26 cellular contexts compared by ENCODE assay signal in genomic region chr1:100183370-100183769, GRCh38. TPM values are rescaled to one million over a fixed set of nuclear protein-coding genes. Genes with fewer than 3 reads are reported as not detected.
"Had no signal": no experiment of that assay in that cellular context is flagged by ENCODE, and none has a peak within 500 bp of the region (broad histone marks: within the 10 kb centered on the region; RNA-seq: fewer than 3 reads in every experiment).

No MANE protein-coding gene starts in this region.

- H3K27ac Mint-ChIP-seq: dendritic cell treated with granulocyte-macrophage colony-stimulating factor and Interleukin-4, amounts not matched to agents 40 ng/mL and 50 ng/mL, for 4 days; effector memory CD8-positive, alpha-beta T cell; endodermal cell; mesothelial cell of epicardium had no signal

- DNase-seq: colonic mucosa; cortex of kidney; effector CD8-positive, alpha-beta T cell; effector memory CD8-positive, alpha-beta T cell; endodermal cell; erythroblast; esophagus squamous epithelium; foreskin fibroblast; foreskin melanocyte; gastrocnemius medialis; glutamatergic neuron; head of caudate nucleus; heart right ventricle; hippocampal formation; left cardiac atrium; left lung; left ventricle myocardium superior; lower lobe of right lung; mesenchymal stem cell; mucosa of descending colon; naive B cell had no signal

- H3K36me3 Mint-ChIP-seq: naive B cell had no signal

- ATAC-seq: effector memory CD8-positive, alpha-beta T cell; esophagus mucosa; gastrocnemius medialis; heart right ventricle; left cardiac atrium; left lung; left ventricle myocardium superior; lower lobe of right lung; mucosa of descending colon had no signal

- H3K4me1 ChIP-seq: colonic mucosa had no signal

- H3K36me3 ChIP-seq: colonic mucosa, esophagus squamous epithelium, gastrocnemius medialis, heart right ventricle, left lung, lower lobe of right lung had no signal

- H3K4me3 ChIP-seq: colonic mucosa, esophagus squamous epithelium, gastrocnemius medialis, heart right ventricle, left lung, lower lobe of right lung, mucosa of descending colon had no signal

- H3K4me3 Mint-ChIP-seq: dendritic cell treated with granulocyte-macrophage colony-stimulating factor and Interleukin-4, amounts not matched to agents 40 ng/mL and 50 ng/mL, for 4 days; effector memory CD8-positive, alpha-beta T cell; endodermal cell; mesothelial cell of epicardium had no signal

- H3K27me3 Mint-ChIP-seq: dendritic cell treated with granulocyte-macrophage colony-stimulating factor and Interleukin-4, amounts not matched to agents 40 ng/mL and 50 ng/mL, for 4 days; effector memory CD8-positive, alpha-beta T cell; naive B cell had no signal

- H3K9me3 ChIP-seq: colonic mucosa, esophagus squamous epithelium, gastrocnemius medialis, left lung, lower lobe of right lung, mucosa of descending colon had no signal

- FAIRE-seq: keratinocyte had no signal

- H3K27me3 ChIP-seq: colonic mucosa, esophagus squamous epithelium, gastrocnemius medialis, heart right ventricle, left lung had no signal

- H3K4me1 Mint-ChIP-seq: endodermal cell, mesothelial cell of epicardium had no signal

- H3K27ac ChIP-seq: colonic mucosa, epithelial cell of prostate, esophagus squamous epithelium, gastrocnemius medialis, heart right ventricle, left lung, lower lobe of right lung had no signal

RNA-seq across cellular contexts. Expression of gene LRRC39, which starts 5.3 kb away (rescaled TPM):
- total RNA-seq: esophagus mucosa had no signal
